Comparison of ENCODE assay signal across 8 cellular contexts in genomic region chr1:26363549-26364448, GRCh38. TPM values are rescaled to one million over a fixed set of nuclear protein-coding genes. Genes with fewer than 3 reads are reported as not detected.
DNase-seq lines count a peak whose midpoint lies in the region; ATAC-seq and TF ChIP-seq lines count a peak whose summit lies in the region.

No MANE protein-coding gene starts in this region.

- H3K9me3 ChIP-seq in Panc1 (ENCODE audit: control insufficient read depth, insufficient read depth, low read depth, low read length): no peaks in the 10 kb centered on the region

- no peak overlapping the region for H3K4me3 ChIP-seq in Panc1 (ENCODE audit: low read depth in 2 of 2, low read length in 2 of 2)

- H3K4me3 Mint-ChIP-seq in nephron: no peak overlapping the region
- no peak overlapping the region for H3K4me3 Mint-ChIP-seq in stimulated activated naive CD8-positive, alpha-beta T cell treated with anti-CD3 and anti-CD28 coated beads, Interleukin-15, Interleukin-2, amounts not matched to agents 100 ng/mL and 50 ng/mL, for 24 hours

- no TSS peak for BruUV-seq in Panc1 (replicated peaks; lab: Mats Ljungman, UMichigan)

- TF ChIP-seq CTCF in Panc1 (IDR thresholded peaks at IDR 0.05) (peak; percentile 99), nephron (IDR thresholded peaks at IDR 0.05; ENCODE audit: unreplicated experiment in 3 of 3) (peak; percentile 92 to 94 (median 92))

- CTCF ChIA-PET in Panc1 (lab: Charles Lee): interaction anchor here (0.5 to 1.8 kb wide), 9 partner anchors 24 to 420 kb away, joined by 3 to 8 read pairs (median 5); no protein-coding TSS in a partner anchor

- no peak overlapping the region for H3K27ac ChIP-seq in Panc1 (ENCODE audit: low read length)

- DNase-seq in COLO668 (lab: John Stamatoyannopoulos, UW; ENCODE audit: unreplicated experiment) (peak; percentile 90), Panc1 (ENCODE audit: low read depth, low spot score) (peak; percentile 33), fibroblast of gingiva (ENCODE audit: low read depth) (peak; percentile 33)
- peak; percentile 89 for DNase-seq in activated T-cell treated with anti-CD3 and anti-CD28 coated beads, Interleukin-2, amount 50 U/mL, for 1 hour

- no peaks in the 10 kb centered on the region for H3K27me3 ChIP-seq in Panc1 (ENCODE audit: control insufficient read depth, insufficient read depth, low read length)

- H3K9me3 Mint-ChIP-seq in nephron: no peaks in the 10 kb centered on the region
- no peaks in the 10 kb centered on the region for H3K9me3 Mint-ChIP-seq in stimulated activated naive CD8-positive, alpha-beta T cell treated with anti-CD3 and anti-CD28 coated beads, Interleukin-15, Interleukin-2, amounts not matched to agents 100 ng/mL and 50 ng/mL, for 24 hours

- POLR2A ChIA-PET in Panc1 (lab: Charles Lee): interaction anchor here (0.6 kb wide), 1 partner anchor 52 kb away, joined by 4 read pairs; no protein-coding TSS in a partner anchor

- no peaks in the 10 kb centered on the region for H3K36me3 ChIP-seq in Panc1 (ENCODE audit: control insufficient read depth, insufficient read depth, low read length)

- in situ Hi-C loops in Panc1 (cut with HindIII; ENCODE audit: low pct_unique_long_range_greater_than_20kb, low sequenced_read_pairs): no loop called here

- H3K27me3 Mint-ChIP-seq in nephron (ENCODE audit: low read depth): peaks cover 85% of the 10 kb centered on the region
- peaks cover 15% of the 10 kb centered on the region for H3K27me3 Mint-ChIP-seq in stimulated activated naive CD8-positive, alpha-beta T cell treated with anti-CD3 and anti-CD28 coated beads, Interleukin-15, Interleukin-2, amounts not matched to agents 100 ng/mL and 50 ng/mL, for 24 hours

- no peaks in the 10 kb centered on the region for H3K4me1 Mint-ChIP-seq in nephron
- peaks cover 42% of the 10 kb centered on the region for H3K4me1 Mint-ChIP-seq in stimulated activated naive CD8-positive, alpha-beta T cell treated with anti-CD3 and anti-CD28 coated beads, Interleukin-15, Interleukin-2, amounts not matched to agents 100 ng/mL and 50 ng/mL, for 24 hours (ENCODE audit: low read depth)

- H3K4me1 ChIP-seq in Panc1 (ENCODE audit: control insufficient read depth, insufficient read depth, low read length): peaks cover 4% of the 10 kb centered on the region; the same call in 1 of the 2 replicates

- ATAC-seq in HG03108 (IDR thresholded peaks at IDR 0.05; ENCODE audit: unreplicated experiment): peak; percentile 47
- peak; percentile 73 for ATAC-seq in Panc1
- no peak for ATAC-seq in GM18517 (IDR thresholded peaks at IDR 0.05; ENCODE audit: unreplicated experiment)

- no peaks in the 10 kb centered on the region for H3K36me3 Mint-ChIP-seq in nephron (ENCODE audit: low read depth)
- H3K36me3 Mint-ChIP-seq in stimulated activated naive CD8-positive, alpha-beta T cell treated with anti-CD3 and anti-CD28 coated beads, Interleukin-15, Interleukin-2, amounts not matched to agents 100 ng/mL and 50 ng/mL, for 24 hours (ENCODE audit: low read depth): no peaks in the 10 kb centered on the region

- intact Hi-C loops in Panc1 (cut with micrococcal nuclease; ENCODE audit: unreplicated experiment): no loop called here

- no peak overlapping the region for H3K27ac Mint-ChIP-seq in nephron
- peak overlapping the region; percentile 31 for H3K27ac Mint-ChIP-seq in stimulated activated naive CD8-positive, alpha-beta T cell treated with anti-CD3 and anti-CD28 coated beads, Interleukin-15, Interleukin-2, amounts not matched to agents 100 ng/mL and 50 ng/mL, for 24 hours

RNA-seq across cellular contexts. Expression of gene ZNF683, which starts 8.8 kb away (rescaled TPM):
- not detected for total RNA-seq in Panc1 (2021; ENCODE audit: unreplicated experiment)
- not detected for polyA plus RNA-seq in Panc1 (2012; ENCODE audit: insufficient read length)

RNA-seq across cellular contexts. Expression of gene CRYBG2, which starts 9.9 kb away (rescaled TPM):
- 0.64 TPM for total RNA-seq in Panc1 (2021; ENCODE audit: unreplicated experiment)
- polyA plus RNA-seq in Panc1 (2012; ENCODE audit: insufficient read length): 1.8 TPM

RNA-seq across cellular contexts. Expression of gene CD52, which starts 46.0 kb away (rescaled TPM):
- total RNA-seq in Panc1 (2021; ENCODE audit: unreplicated experiment): 1.6 TPM
- polyA plus RNA-seq in Panc1 (2012; ENCODE audit: insufficient read length): not detected

RNA-seq across cellular contexts. Expression of gene LIN28A, which starts 46.8 kb away (rescaled TPM):
- 0.64 TPM for total RNA-seq in Panc1 (2021; ENCODE audit: unreplicated experiment)
- 0.07 TPM for polyA plus RNA-seq in Panc1 (2012; ENCODE audit: insufficient read length)

RNA-seq across cellular contexts. Expression of gene UBXN11, which starts 57.4 kb away (rescaled TPM):
- total RNA-seq in Panc1 (2021; ENCODE audit: unreplicated experiment): 23.7 TPM
- polyA plus RNA-seq in Panc1 (2012; ENCODE audit: insufficient read length): 18.4 TPM

Comparison
In these comparisons a context has a peak if more than half of its experiments do, and no peak if none do; other contexts are left out.
1. DNase-seq: peak in every context shown above with its lines; median percentile 90 in COLO668; 89 in activated T-cell treated with anti-CD3 and anti-CD28 coated beads, Interleukin-2, amount 50 U/mL, for 1 hour; 33 in Panc1; 33 in fibroblast of gingiva.